ENCODE assay signal across 17 cellular contexts in genomic region chr9:129170229-129170628, GRCh38. TPM values are rescaled to one million over a fixed set of nuclear protein-coding genes. Genes with fewer than 3 reads are reported as not detected.
DNase-seq lines count a peak whose midpoint lies in the region; ATAC-seq and TF ChIP-seq lines count a peak whose summit lies in the region.
"Had no signal": no experiment of that assay in that cellular context is flagged by ENCODE, and none has a peak within 500 bp of the region (broad histone marks: within the 10 kb centered on the region; RNA-seq: fewer than 3 reads in every experiment).

No MANE protein-coding gene starts in this region.

- no peaks in the 10 kb centered on the region for H3K9me3 ChIP-seq in breast epithelium
- peaks cover 2% of the 10 kb centered on the region for H3K9me3 ChIP-seq in RWPE2 (ENCODE audit: severe bottlenecking)
- H3K9me3 ChIP-seq: thoracic aorta had no signal

- H3K4me1 ChIP-seq in breast epithelium (peaks cover 7 to 11% of the 10 kb centered on the region in 2 donors), RWPE2 (ENCODE audit: insufficient read depth, poor library complexity, severe bottlenecking) (peaks cover 32% of the 10 kb centered on the region)

- H3K4me3 ChIP-seq in breast epithelium, result no peak overlapping the region
- H3K4me3 ChIP-seq in RWPE2 (ENCODE audit: severe bottlenecking), result no peak overlapping the region
- H3K4me3 ChIP-seq: GM23338, thoracic aorta had no signal

- TF ChIP-seq CTCF in MCF 10A (IDR thresholded peaks at IDR 0.05; ENCODE audit: unreplicated experiment), result no peak
- no peak for TF ChIP-seq CTCF in breast epithelium (IDR thresholded peaks at IDR 0.05)
- no peak for TF ChIP-seq CTCF in RWPE2 (IDR thresholded peaks at IDR 0.05; ENCODE audit: poor library complexity, severe bottlenecking)

- no peak overlapping the region for H3K4me3 Mint-ChIP-seq in MCF 10A (ENCODE audit: unreplicated experiment)
- H3K4me3 Mint-ChIP-seq: GM23338 had no signal

- intact Hi-C loops in MCF 10A (cut with micrococcal nuclease) (no loop called here), breast epithelium (cut with DNase I; ENCODE audit: low total_unique reads) (loop anchor here (10.0 kb wide), 1 partner anchor 145 kb away; no protein-coding TSS in a partner anchor)

- H3K27me3 ChIP-seq in breast epithelium (no peaks in the 10 kb centered on the region), RWPE2 (ENCODE audit: insufficient read depth, poor library complexity, severe bottlenecking) (no peaks in the 10 kb centered on the region)

- POLR2A ChIA-PET in MCF 10A (lab: Yijun Ruan, JAX), result interaction anchor here (0.6 to 9.2 kb wide), 6 partner anchors 8 to 459 kb away, joined by 3 to 154 read pairs (median 3); partner anchors contain the start of gene IER5L

- BruUV-seq in MCF 10A (replicated peaks; lab: Mats Ljungman, UMichigan), result no TSS peak

- DNase-seq in MCF 10A (ENCODE audit: unreplicated experiment) (peak; percentile 47), breast epithelium (ENCODE audit: low spot score in 2 of 2) (no peak), RWPE2 (ENCODE audit: low spot score) (no peak), epithelial cell of prostate (ENCODE audit: low read depth, low spot score) (no peak), COLO668 (lab: John Stamatoyannopoulos, UW; ENCODE audit: unreplicated experiment) (no peak), kidney glomerular epithelial cell (lab: John Stamatoyannopoulos, UW) (no peak), G401 (ENCODE audit: low spot score) (no peak)
- DNase-seq: activated naive CD4-positive, alpha-beta T cell; NCI-H1694; NCI-H69; occipital lobe had no signal

- peak overlapping the region; percentile 46 for H3K27ac Mint-ChIP-seq in MCF 10A (ENCODE audit: low read depth, unreplicated experiment)
- H3K27ac Mint-ChIP-seq: GM23338 had no signal

- H3K27ac ChIP-seq in breast epithelium, result no peak overlapping the region
- peak overlapping the region; percentile 73 for H3K27ac ChIP-seq in RWPE2 (ENCODE audit: poor library complexity, severe bottlenecking)
- peak overlapping the region; percentile 71 for H3K27ac ChIP-seq in epithelial cell of prostate

- CTCF ChIA-PET in MCF 10A (lab: Yijun Ruan, JAX), result interaction anchor here (0.6 to 7.5 kb wide), 8 partner anchors 9 to 454 kb away, joined by 3 to 103 read pairs (median 5); no protein-coding TSS in a partner anchor

- H3K9me3 Mint-ChIP-seq in MCF 10A (ENCODE audit: unreplicated experiment), result no peaks in the 10 kb centered on the region
- H3K9me3 Mint-ChIP-seq: GM23338 had no signal

- H3K4me1 Mint-ChIP-seq in MCF 10A (ENCODE audit: insufficient read depth, unreplicated experiment), result peaks cover 25% of the 10 kb centered on the region

- H3K36me3 ChIP-seq in breast epithelium (no peaks in the 10 kb centered on the region), RWPE2 (ENCODE audit: low read depth) (no peaks in the 10 kb centered on the region)
- H3K36me3 ChIP-seq: thoracic aorta had no signal

- no peaks in the 10 kb centered on the region for H3K27me3 Mint-ChIP-seq in MCF 10A (ENCODE audit: insufficient read depth, unreplicated experiment)

- no peak for TF ChIP-seq POLR2A in breast epithelium (IDR thresholded peaks at IDR 0.05)

- no peaks in the 10 kb centered on the region for H3K36me3 Mint-ChIP-seq in MCF 10A (ENCODE audit: insufficient read depth, unreplicated experiment)

- ATAC-seq in RWPE2 (ENCODE audit: low read depth) (no peak), HG03159 (IDR thresholded peaks at IDR 0.05; ENCODE audit: unreplicated experiment) (no peak)
- ATAC-seq: esophagus mucosa, GM23338, Right ventricle myocardium inferior had no signal

- in situ Hi-C loops in G401 (cut with HindIII; ENCODE audit: low sequenced_read_pairs), result no loop called here

RNA-seq across cellular contexts. Expression of gene IER5L, which starts 7.8 kb away (rescaled TPM):
- total RNA-seq in MCF 10A (2022) (11.9 and 13.4 TPM in 2 replicates), breast epithelium (10 to 100 TPM in 2 of 3 donors, 1 to 10 TPM in 1; 4.3 to 18.4 (median 18.1) TPM)
- 92.7 and 121 TPM in 2 replicates for total RNA-seq in G401 (2014; rRNA removed; shearing (Covaris generic))
- total RNA-seq: Daoy had no signal

RNA-seq across cellular contexts. Expression of gene PTPA, which starts 59.0 kb away (rescaled TPM):
- total RNA-seq in MCF 10A (2022) (90.8 and 91.8 TPM in 2 replicates), breast epithelium (10 to 100 TPM; 34.2 to 83.4 (median 71.1) TPM)
- total RNA-seq in G401 (2014; rRNA removed; shearing (Covaris generic)), result 215 and 261 TPM in 2 replicates

RNA-seq across cellular contexts. Expression of gene CRAT, which starts 59.6 kb away (rescaled TPM):
- total RNA-seq in MCF 10A (2022) (14.5 and 17.0 TPM in 2 replicates), breast epithelium (10 to 100 TPM; 18.7 to 74.7 (median 35.7) TPM)
- 21.5 and 22.7 TPM in 2 replicates for total RNA-seq in G401 (2014; rRNA removed; shearing (Covaris generic))

Comparison
In these comparisons a context has a peak if more than half of its experiments do, and no peak if none do; other contexts are left out.
1. H3K27ac ChIP-seq: peak in RWPE2 (single experiment) and epithelial cell of prostate (single experiment); none in breast epithelium (0 of 2).